15 cellular contexts compared by ENCODE assay signal in genomic region chr5:142317673-142318261, GRCh38. TPM values are rescaled to one million over a fixed set of nuclear protein-coding genes. Genes with fewer than 3 reads are reported as not detected.
DNase-seq lines count a peak whose midpoint lies in the region; ATAC-seq and TF ChIP-seq lines count a peak whose summit lies in the region.
"Had no signal": no experiment of that assay in that cellular context is flagged by ENCODE, and none has a peak within 500 bp of the region (broad histone marks: within the 10 kb centered on the region; RNA-seq: fewer than 3 reads in every experiment).

No MANE protein-coding gene starts in this region.

- H3K9me3 ChIP-seq in HUES48 (ENCODE audit: control insufficient read depth, insufficient read depth, low read length) (no peaks in the 10 kb centered on the region), suprapubic skin (no peaks in the 10 kb centered on the region)
- H3K9me3 ChIP-seq: psoas muscle had no signal

- H3K4me3 ChIP-seq in ACC112 (ENCODE audit: low read depth, low read length) (peak overlapping the region; percentile 32), HUES48 (ENCODE audit: low read depth, low read length) (no peak overlapping the region), suprapubic skin (no peak overlapping the region)
- H3K4me3 ChIP-seq: psoas muscle had no signal

- no peak for TF ChIP-seq POLR2A in suprapubic skin (IDR thresholded peaks at IDR 0.05)

- CTCF ChIA-PET in activated CD4-positive, alpha-beta T cell treated with anti-CD3 and anti-CD28 coated beads, Interleukin-2, amount 10 ng/mL, durations not matched to agents 7 days and 5 days (lab: Charles Lee): no interaction called here

- H3K4me1 Mint-ChIP-seq in endothelial cell (ENCODE audit: unreplicated experiment) (peaks cover 87% of the 10 kb centered on the region), mesothelial cell of epicardium (peaks cover 48% of the 10 kb centered on the region)
- no peaks in the 10 kb centered on the region for H3K4me1 Mint-ChIP-seq in stimulated activated memory B cell treated with anti-CD40 and anti-IgM and Interleukin-4, amounts not matched to agents 10 μg/mL and 1 μg/mL and 100 μg/mL, for 72 hours
- H3K4me1 Mint-ChIP-seq in activated CD4-positive, alpha-beta T cell treated with anti-CD3 and anti-CD28 coated beads, Interleukin-2, amount 10 ng/mL, durations not matched to agents 7 days and 5 days: peaks cover 33% of the 10 kb centered on the region
- H3K4me1 Mint-ChIP-seq: central memory CD8-positive, alpha-beta T cell had no signal

- no peaks in the 10 kb centered on the region for H3K27me3 ChIP-seq in ACC112 (ENCODE audit: insufficient read depth, low read length)
- H3K27me3 ChIP-seq in HUES48 (ENCODE audit: control insufficient read depth, insufficient read depth, low read length): no peaks in the 10 kb centered on the region
- peaks cover 2% of the 10 kb centered on the region for H3K27me3 ChIP-seq in suprapubic skin

- TF ChIP-seq EP300 in suprapubic skin (IDR thresholded peaks at IDR 0.05): no peak

- H3K36me3 Mint-ChIP-seq in endothelial cell (ENCODE audit: low read depth, unreplicated experiment) (peaks cover 43% of the 10 kb centered on the region), mesothelial cell of epicardium (peaks cover 1% of the 10 kb centered on the region)
- H3K36me3 Mint-ChIP-seq in stimulated activated memory B cell treated with anti-CD40 and anti-IgM and Interleukin-4, amounts not matched to agents 10 μg/mL and 1 μg/mL and 100 μg/mL, for 72 hours: no peaks in the 10 kb centered on the region
- H3K36me3 Mint-ChIP-seq in activated CD4-positive, alpha-beta T cell treated with anti-CD3 and anti-CD28 coated beads, Interleukin-2, amount 10 ng/mL, durations not matched to agents 7 days and 5 days (ENCODE audit: low read depth): no peaks in the 10 kb centered on the region

- peaks cover 78% of the 10 kb centered on the region for H3K4me1 ChIP-seq in ACC112 (ENCODE audit: control insufficient read depth, insufficient read depth, low read length, unreplicated experiment)
- peaks cover 56% of the 10 kb centered on the region for H3K4me1 ChIP-seq in HUES48 (ENCODE audit: control insufficient read depth, insufficient read depth, low read length)
- peaks cover 26% of the 10 kb centered on the region for H3K4me1 ChIP-seq in suprapubic skin

- H3K27me3 Mint-ChIP-seq in endothelial cell (ENCODE audit: unreplicated experiment) (peaks cover 10% of the 10 kb centered on the region), mesothelial cell of epicardium (ENCODE audit: low read depth) (peaks cover 37% of the 10 kb centered on the region)
- peaks cover 91% of the 10 kb centered on the region for H3K27me3 Mint-ChIP-seq in stimulated activated memory B cell treated with anti-CD40 and anti-IgM and Interleukin-4, amounts not matched to agents 10 μg/mL and 1 μg/mL and 100 μg/mL, for 72 hours
- peaks cover 13% of the 10 kb centered on the region for H3K27me3 Mint-ChIP-seq in activated CD4-positive, alpha-beta T cell treated with anti-CD3 and anti-CD28 coated beads, Interleukin-2, amount 10 ng/mL, durations not matched to agents 7 days and 5 days

- H3K27ac Mint-ChIP-seq in endothelial cell (ENCODE audit: unreplicated experiment) (peak overlapping the region; percentile 24), mesothelial cell of epicardium (peak overlapping the region; percentile 43)
- no peak overlapping the region for H3K27ac Mint-ChIP-seq in stimulated activated memory B cell treated with anti-CD40 and anti-IgM and Interleukin-4, amounts not matched to agents 10 μg/mL and 1 μg/mL and 100 μg/mL, for 72 hours
- H3K27ac Mint-ChIP-seq in activated CD4-positive, alpha-beta T cell treated with anti-CD3 and anti-CD28 coated beads, Interleukin-2, amount 10 ng/mL, durations not matched to agents 7 days and 5 days: no peak overlapping the region
- H3K27ac Mint-ChIP-seq: B cell had no signal

- POLR2A ChIA-PET in activated CD4-positive, alpha-beta T cell treated with anti-CD3 and anti-CD28 coated beads, Interleukin-2, amount 10 ng/mL, durations not matched to agents 7 days and 5 days (lab: Charles Lee): no interaction called here

- H2AFZ ChIP-seq in ACC112 (ENCODE audit: low read length, unreplicated experiment): no peak overlapping the region

- H3K9me3 Mint-ChIP-seq in endothelial cell (ENCODE audit: unreplicated experiment) (no peaks in the 10 kb centered on the region), mesothelial cell of epicardium (no peaks in the 10 kb centered on the region)
- H3K9me3 Mint-ChIP-seq in stimulated activated memory B cell treated with anti-CD40 and anti-IgM and Interleukin-4, amounts not matched to agents 10 μg/mL and 1 μg/mL and 100 μg/mL, for 72 hours: no peaks in the 10 kb centered on the region
- H3K9me3 Mint-ChIP-seq in activated CD4-positive, alpha-beta T cell treated with anti-CD3 and anti-CD28 coated beads, Interleukin-2, amount 10 ng/mL, durations not matched to agents 7 days and 5 days: no peaks in the 10 kb centered on the region
- H3K9me3 Mint-ChIP-seq: central memory CD8-positive, alpha-beta T cell had no signal

- H3K27ac ChIP-seq in ACC112 (ENCODE audit: low read depth, low read length): peak overlapping the region; percentile 88
- H3K27ac ChIP-seq in HUES48 (ENCODE audit: low read depth, low read length): no peak overlapping the region
- H3K27ac ChIP-seq in suprapubic skin: no peak overlapping the region

- H3K79me2 ChIP-seq in ACC112 (ENCODE audit: control insufficient read depth, insufficient read depth, low read length, unreplicated experiment): peaks cover 99% of the 10 kb centered on the region

- H3K9ac ChIP-seq in HUES48 (ENCODE audit: low read depth, low read length): peak overlapping the region; percentile 31; the same call in 1 of the 2 replicates

- H3K4me3 Mint-ChIP-seq in endothelial cell (ENCODE audit: unreplicated experiment) (no peak overlapping the region), mesothelial cell of epicardium (no peak overlapping the region)
- no peak overlapping the region for H3K4me3 Mint-ChIP-seq in stimulated activated memory B cell treated with anti-CD40 and anti-IgM and Interleukin-4, amounts not matched to agents 10 μg/mL and 1 μg/mL and 100 μg/mL, for 72 hours
- H3K4me3 Mint-ChIP-seq in activated CD4-positive, alpha-beta T cell treated with anti-CD3 and anti-CD28 coated beads, Interleukin-2, amount 10 ng/mL, durations not matched to agents 7 days and 5 days: no peak overlapping the region
- H3K4me3 Mint-ChIP-seq: B cell; central memory CD8-positive, alpha-beta T cell had no signal

- WGBS in suprapubic skin: 61% methylated on average over 6 of the region's 6 CpGs

- no peak for ATAC-seq in stimulated activated memory B cell treated with anti-CD40 and anti-IgM and Interleukin-4, amounts not matched to agents 10 μg/mL and 1 μg/mL and 100 μg/mL, for 72 hours
- ATAC-seq: psoas muscle had no signal

- DNase-seq in endothelial cell (ENCODE audit: low spot score): no peak
- no peak for DNase-seq in mesothelial cell of epicardium (ENCODE audit: low spot score in 2 of 2, unreplicated experiment in 2 of 2)
- no peak for DNase-seq in NCI-H1436 treated with DMSO at 0.1 percent for 48 hours (lab: John Stamatoyannopoulos, UW)
- no peak for DNase-seq in activated CD4-positive, alpha-beta T cell treated with anti-CD3 and anti-CD28 coated beads, Interleukin-2, amount 10 ng/mL, durations not matched to agents 7 days and 5 days
- no peak for DNase-seq in suprapubic skin (ENCODE audit: low spot score in 2 of 2)
- DNase-seq: activated CD4-positive, alpha-beta T cell treated with anti-CD3 and anti-CD28 coated beads for 1 hour; NCI-H146; NCI-H69; psoas muscle; stimulated activated CD4-positive, alpha-beta T cell treated with anti-CD3 and anti-CD28 coated beads, Interleukin-4, amount 100 ng/mL, for 4 hours had no signal

- H3K36me3 ChIP-seq in ACC112 (ENCODE audit: insufficient read depth, low read length) (peaks cover 9% of the 10 kb centered on the region; the same call in 1 of the 2 replicates), HUES48 (ENCODE audit: control insufficient read depth, insufficient read depth, low read length) (peaks cover 64% of the 10 kb centered on the region), suprapubic skin (no peaks in the 10 kb centered on the region)

- TF ChIP-seq CTCF in endothelial cell (IDR thresholded peaks at IDR 0.05; ENCODE audit: unreplicated experiment) (no peak), mesothelial cell of epicardium (IDR thresholded peaks at IDR 0.05; ENCODE audit: unreplicated experiment) (no peak), suprapubic skin (IDR thresholded peaks at IDR 0.05) (no peak)

RNA-seq across cellular contexts. Expression of gene SPRY4, which starts 7.1 kb away (rescaled TPM):
- 74.2 TPM for total RNA-seq in endothelial cell (ENCODE audit: unreplicated experiment)
- total RNA-seq in mesothelial cell of epicardium: 21.3 to 21.5 TPM (median 21.4 TPM) in 3 replicates
- total RNA-seq in activated CD4-positive, alpha-beta T cell treated with anti-CD3 and anti-CD28 coated beads, Interleukin-2, amount 10 ng/mL, durations not matched to agents 7 days and 5 days: under 1 TPM; 0.05 to 0.27 TPM
- 1 to 10 TPM; 4.2 to 7.9 (median 4.9) TPM for total RNA-seq in suprapubic skin
- total RNA-seq: B cell had no signal

Comparison
In these comparisons a context has a peak if more than half of its experiments do, and no peak if none do; other contexts are left out.
1. H3K27ac Mint-ChIP-seq: peak in endothelial cell (single experiment) and mesothelial cell of epicardium (single experiment); none in stimulated activated memory B cell treated with anti-CD40 and anti-IgM and Interleukin-4, amounts not matched to agents 10 μg/mL and 1 μg/mL and 100 μg/mL, for 72 hours (single experiment) and activated CD4-positive, alpha-beta T cell treated with anti-CD3 and anti-CD28 coated beads, Interleukin-2, amount 10 ng/mL, durations not matched to agents 7 days and 5 days (single experiment).
2. RNA of gene SPRY4, which starts 7.1 kb away (total RNA-seq): 74.2 TPM in endothelial cell (single experiment), 21.3 to 21.5 TPM in mesothelial cell of epicardium and 4.2 to 7.9 TPM in suprapubic skin; 0.05 to 0.27 TPM in activated CD4-positive, alpha-beta T cell treated with anti-CD3 and anti-CD28 coated beads, Interleukin-2, amount 10 ng/mL, durations not matched to agents 7 days and 5 days; every median in the first group is over 4 times any median in the second.